10 cellular contexts compared by ENCODE assay signal in the genomic region with DNA sequence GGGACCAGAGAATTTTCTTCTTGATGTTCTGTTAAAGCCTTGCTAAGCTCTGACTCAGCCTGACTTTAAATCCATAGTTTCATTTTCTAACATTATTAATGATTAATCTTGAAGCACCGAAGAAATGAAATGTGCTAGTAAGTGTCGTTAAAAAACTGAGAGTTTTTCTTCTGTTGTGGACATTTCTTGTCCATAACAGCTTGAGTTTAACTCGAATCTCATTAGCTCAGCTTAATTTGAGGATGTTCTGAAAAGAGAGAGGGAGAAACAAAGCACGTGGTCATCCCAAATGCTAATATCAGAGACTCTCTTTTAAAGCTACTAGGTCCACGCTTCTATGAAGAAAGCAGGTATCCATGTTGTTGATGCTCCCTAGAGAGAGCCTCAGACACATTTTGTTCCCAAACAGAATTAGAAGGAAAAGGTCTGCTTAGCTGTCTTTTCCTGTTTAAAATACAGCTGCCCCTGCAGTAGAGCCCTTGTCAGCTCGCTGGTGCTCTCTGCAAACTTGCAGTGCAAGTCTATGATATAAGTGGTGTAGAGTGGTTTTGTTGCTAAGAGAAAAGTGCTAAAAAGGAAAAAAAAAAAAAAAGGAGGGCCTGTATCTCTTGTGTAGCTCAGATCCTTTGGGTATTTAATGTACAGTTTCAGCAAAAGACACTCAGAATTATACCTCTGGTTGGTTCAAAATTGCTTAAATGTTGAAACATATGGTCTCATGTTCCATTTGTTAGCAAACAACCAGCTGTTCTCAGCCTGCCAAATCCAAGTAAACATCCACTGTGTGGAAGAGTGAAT.
DNase-seq lines count a peak whose midpoint lies in the region; ATAC-seq and TF ChIP-seq lines count a peak whose summit lies in the region.
"Had no signal": no experiment of that assay in that cellular context is flagged by ENCODE, and none has a peak within 500 bp of the region (broad histone marks: within the 10 kb centered on the region; RNA-seq: fewer than 3 reads in every experiment).

No MANE protein-coding gene starts in this region.

- H3K27me3 Mint-ChIP-seq in CD4-positive, alpha-beta T cell = no peaks in the 10 kb centered on the region
- H3K27me3 Mint-ChIP-seq: activated B cell treated with CpG ODN at 0.5 μM for 24 hours had no signal

- H3K9me3 Mint-ChIP-seq in CD4-positive, alpha-beta T cell = no peaks in the 10 kb centered on the region
- H3K9me3 Mint-ChIP-seq: activated B cell treated with CpG ODN at 0.5 μM for 24 hours had no signal

- H3K4me1 ChIP-seq in thoracic aorta (ENCODE audit: control insufficient read depth in 1 of 2, low read depth in 2 of 2) (peaks cover 11 to 33% of the 10 kb centered on the region in 2 donors), Peyer's patch (no peaks in the 10 kb centered on the region)

- H3K27ac ChIP-seq in thoracic aorta (peak overlapping the region; percentile 24 to 33), Peyer's patch (peak overlapping the region in 2 of 4 donors; percentile 6 to 72)
- no peak overlapping the region for H3K27ac ChIP-seq in CD4-positive, alpha-beta T cell (ENCODE audit: low read depth, low read length)

- DNase-seq in NCI-H187 treated with DMSO at 0.1 percent for 48 hours (lab: John Stamatoyannopoulos, UW) (peak; percentile 23), cardiac fibroblast (ENCODE audit: low read depth in 2 of 2) (peak; percentile 34 to 53), left kidney (ENCODE audit: low read depth, low spot score) (peak; percentile 48), thoracic aorta (ENCODE audit: low spot score) (no peak), iPS-NIHi11 (ENCODE audit: low spot score) (no peak), Peyer's patch (no peak), NOMO-1 treated with dmso at 0.1 percent for 144 hours (lab: John Stamatoyannopoulos, UW; ENCODE audit: unreplicated experiment) (no peak)
- no peak for DNase-seq in CD4-positive, alpha-beta T cell
- DNase-seq: activated B cell treated with CpG ODN at 0.5 μM for 24 hours had no signal

- CTCF ChIA-PET in CD4-positive, alpha-beta T cell (lab: Charles Lee) = interaction anchor here (1.1 to 1.8 kb wide), 2 partner anchors 10 to 108 kb away, joined by 3 to 5 read pairs; no protein-coding TSS in a partner anchor

- no peak overlapping the region for H3K4me3 ChIP-seq in cardiac fibroblast (replicated peaks in 1 of 2; ENCODE audit: low read depth in 2 of 2, low read length in 2 of 2)
- peak overlapping the region; percentile 56 for H3K4me3 ChIP-seq in thoracic aorta
- peak overlapping the region in 2 of 4 donors; percentile 8 to 38 for H3K4me3 ChIP-seq in Peyer's patch
- H3K4me3 ChIP-seq: skin epidermis had no signal

- no peaks in the 10 kb centered on the region for H3K27me3 ChIP-seq in thoracic aorta (replicated peaks; ENCODE audit: insufficient read depth)
- H3K27me3 ChIP-seq in Peyer's patch = no peaks in the 10 kb centered on the region
- H3K27me3 ChIP-seq in CD4-positive, alpha-beta T cell (ENCODE audit: control insufficient read depth, insufficient read depth, low read length) = no peaks in the 10 kb centered on the region

- no peak overlapping the region for H3K27ac Mint-ChIP-seq in CD4-positive, alpha-beta T cell
- H3K27ac Mint-ChIP-seq: activated B cell treated with CpG ODN at 0.5 μM for 24 hours had no signal

- no peak for TF ChIP-seq POLR2A in Peyer's patch (IDR thresholded peaks at IDR 0.05)

- H3K4me3 Mint-ChIP-seq in CD4-positive, alpha-beta T cell = no peak overlapping the region
- H3K4me3 Mint-ChIP-seq: activated B cell treated with CpG ODN at 0.5 μM for 24 hours had no signal

- no peaks in the 10 kb centered on the region for H3K36me3 Mint-ChIP-seq in CD4-positive, alpha-beta T cell (ENCODE audit: low read depth)

- TF ChIP-seq CTCF in cardiac fibroblast (IDR thresholded peaks at IDR 0.05; ENCODE audit: low read depth, low read length) = no peak
- no peak for TF ChIP-seq CTCF in thoracic aorta (IDR thresholded peaks at IDR 0.05)
- no peak for TF ChIP-seq CTCF in Peyer's patch (IDR thresholded peaks at IDR 0.05)
- TF ChIP-seq CTCF in CD4-positive, alpha-beta T cell (IDR thresholded peaks at IDR 0.05) = no peak

- H3K36me3 ChIP-seq in thoracic aorta = no peaks in the 10 kb centered on the region
- no peaks in the 10 kb centered on the region for H3K36me3 ChIP-seq in Peyer's patch

- H3K4me1 Mint-ChIP-seq in CD4-positive, alpha-beta T cell (ENCODE audit: low read depth) = no peaks in the 10 kb centered on the region
- H3K4me1 Mint-ChIP-seq: activated B cell treated with CpG ODN at 0.5 μM for 24 hours had no signal

- POLR2A ChIA-PET in CD4-positive, alpha-beta T cell (lab: Charles Lee) = interaction anchor here (0.5 to 0.9 kb wide), 2 partner anchors 14 to 27 kb away, joined by 3 read pairs; no protein-coding TSS in a partner anchor

- H3K9me3 ChIP-seq in thoracic aorta (no peaks in the 10 kb centered on the region), Peyer's patch (no peaks in the 10 kb centered on the region)
- no peaks in the 10 kb centered on the region for H3K9me3 ChIP-seq in CD4-positive, alpha-beta T cell (ENCODE audit: control insufficient read depth, low read length)

- ATAC-seq in thoracic aorta (ENCODE audit: insufficient number of reproducible peaks, low FRiP score, low read depth) = peak; percentile 51
- ATAC-seq in CD4-positive, alpha-beta T cell (ENCODE audit: poor library complexity) = no peak

- intact Hi-C loops in CD4-positive, alpha-beta T cell (cut with DNase I, micrococcal nuclease) = no loop called here

Comparison
In these comparisons a context has a peak if more than half of its experiments do, and no peak if none do; other contexts are left out.
1. DNase-seq: peak in NCI-H187 treated with DMSO at 0.1 percent for 48 hours (single experiment), cardiac fibroblast (2 of 2) and left kidney (single experiment); none in thoracic aorta (single experiment), iPS-NIHi11 (single experiment), Peyer's patch (0 of 3), NOMO-1 treated with dmso at 0.1 percent for 144 hours (single experiment) and CD4-positive, alpha-beta T cell (0 of 10).